ENCODE assay signal across 8 cellular contexts in the genomic region with DNA sequence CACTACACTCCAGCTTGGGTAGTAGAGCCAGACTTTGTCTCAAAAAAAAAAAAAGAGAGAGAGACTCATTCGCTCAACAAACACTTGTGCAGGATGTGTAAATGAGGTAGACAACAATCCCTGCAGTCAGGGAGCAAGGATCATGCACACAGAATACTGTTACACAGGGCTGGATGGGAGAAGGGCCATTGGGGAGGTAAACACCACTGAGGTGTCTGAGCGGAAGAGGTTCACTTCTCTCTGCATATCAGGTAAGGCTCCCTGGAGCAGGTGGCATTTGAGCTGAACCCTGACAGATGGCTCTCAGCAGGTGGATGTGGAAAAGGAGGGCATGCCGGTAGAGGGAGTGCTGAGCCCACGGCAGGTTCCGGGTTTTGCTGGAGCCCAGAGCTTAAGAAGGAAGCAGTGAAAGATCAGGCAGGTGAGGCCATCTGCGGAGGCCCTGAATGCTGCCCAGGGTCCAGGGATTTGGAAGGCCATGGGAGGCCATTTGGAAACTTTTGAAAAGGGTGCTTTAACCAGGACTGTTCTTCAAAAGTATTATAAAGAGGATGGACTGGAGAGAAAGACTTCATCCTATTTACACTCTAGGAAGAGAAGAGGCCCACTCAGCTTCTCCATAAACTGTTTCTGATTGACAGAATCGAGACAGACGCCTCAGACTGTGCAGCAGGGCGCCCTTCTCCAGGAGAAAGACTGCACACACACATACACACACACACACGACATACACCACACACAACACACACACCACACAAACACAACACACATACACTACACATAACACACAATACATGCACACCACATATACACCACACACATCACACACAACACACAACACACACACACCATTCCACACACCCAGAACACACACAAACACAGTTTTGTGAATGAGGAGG.
DNase-seq lines count a peak whose midpoint lies in the region; ATAC-seq lines count a peak whose summit lies in the region.

No MANE protein-coding gene starts in this region.

- H3K36me3 Mint-ChIP-seq in stimulated activated naive B cell treated with anti-CD40 and anti-IgM and Interleukin-4, amounts not matched to agents 10 μg/mL and 1 μg/mL and 100 μg/mL, for 72 hours = peaks cover 0 to 1% of the 10 kb centered on the region in 2 donors

- peaks cover 7 to 9% of the 10 kb centered on the region in 2 donors for H3K4me1 Mint-ChIP-seq in stimulated activated naive B cell treated with anti-CD40 and anti-IgM and Interleukin-4, amounts not matched to agents 10 μg/mL and 1 μg/mL and 100 μg/mL, for 72 hours

- no peak overlapping the region for H3K27ac Mint-ChIP-seq in stimulated activated naive B cell treated with anti-CD40 and anti-IgM and Interleukin-4, amounts not matched to agents 10 μg/mL and 1 μg/mL and 100 μg/mL, for 72 hours

- intact Hi-C loops in left ventricle myocardium superior (cut with micrococcal nuclease) = no loop called here

- ATAC-seq in left ventricle myocardium superior (peak; percentile 40), HG03139 (IDR thresholded peaks at IDR 0.05; ENCODE audit: unreplicated experiment) (no peak)
- peak; percentile 60 to 80 for ATAC-seq in stimulated activated naive B cell treated with anti-CD40 and anti-IgM and Interleukin-4, amounts not matched to agents 10 μg/mL and 1 μg/mL and 100 μg/mL, for 72 hours (replicated peaks)

- peaks cover 0 to 17% of the 10 kb centered on the region in 2 donors for H3K27me3 Mint-ChIP-seq in stimulated activated naive B cell treated with anti-CD40 and anti-IgM and Interleukin-4, amounts not matched to agents 10 μg/mL and 1 μg/mL and 100 μg/mL, for 72 hours

- no peaks in the 10 kb centered on the region for H3K9me3 Mint-ChIP-seq in stimulated activated naive B cell treated with anti-CD40 and anti-IgM and Interleukin-4, amounts not matched to agents 10 μg/mL and 1 μg/mL and 100 μg/mL, for 72 hours

- H3K4me1 ChIP-seq in effector memory CD4-positive, alpha-beta T cell (ENCODE audit: control insufficient read depth, insufficient read depth, low read length, poor library complexity, severe bottlenecking) = no peaks in the 10 kb centered on the region

- no peak overlapping the region for H3K27ac ChIP-seq in effector memory CD4-positive, alpha-beta T cell (ENCODE audit: insufficient read depth, low read length, poor library complexity, severe bottlenecking)

- H3K4me3 Mint-ChIP-seq in stimulated activated naive B cell treated with anti-CD40 and anti-IgM and Interleukin-4, amounts not matched to agents 10 μg/mL and 1 μg/mL and 100 μg/mL, for 72 hours = no peak overlapping the region

- H3K36me3 ChIP-seq in H7 (replicated peaks; ENCODE audit: control insufficient read depth, insufficient read depth, low read length) = no peaks in the 10 kb centered on the region
- no peaks in the 10 kb centered on the region for H3K36me3 ChIP-seq in effector memory CD4-positive, alpha-beta T cell (ENCODE audit: control insufficient read depth, insufficient read depth, low read length)

- no peaks in the 10 kb centered on the region for H3K9me3 ChIP-seq in effector memory CD4-positive, alpha-beta T cell (ENCODE audit: control insufficient read depth, low read length)

- no peaks in the 10 kb centered on the region for H3K27me3 ChIP-seq in H7 (ENCODE audit: control insufficient read depth, insufficient read depth, low read length)
- no peaks in the 10 kb centered on the region for H3K27me3 ChIP-seq in effector memory CD4-positive, alpha-beta T cell (replicated peaks; ENCODE audit: control insufficient read depth, insufficient read depth, low read length, poor library complexity, severe bottlenecking)

- in situ Hi-C loops in Caki2 (cut with HindIII; ENCODE audit: low pct_unique_long_range_greater_than_20kb, low sequenced_read_pairs) = no loop called here

- DNase-seq in Caki2 (ENCODE audit: low read depth) (peak; percentile 70), H7 (peak; percentile 76), NCI-H2196 (lab: John Stamatoyannopoulos, UW; ENCODE audit: unreplicated experiment) (peak; percentile 52), left ventricle myocardium superior (no peak)
- DNase-seq in activated CD4-positive, alpha-beta T cell treated with anti-CD3 and anti-CD28 coated beads for 48 hours = peak; percentile 46
- no peak for DNase-seq in stimulated activated naive B cell treated with anti-CD40 and anti-IgM and Interleukin-4, amounts not matched to agents 10 μg/mL and 1 μg/mL and 100 μg/mL, for 72 hours
- DNase-seq in effector memory CD4-positive, alpha-beta T cell = no peak

- H3K4me3 ChIP-seq in H7 (ENCODE audit: insufficient read depth, low read depth, low read length) = no peak overlapping the region
- H3K4me3 ChIP-seq in effector memory CD4-positive, alpha-beta T cell (ENCODE audit: insufficient read depth, low read depth, low read length, poor library complexity, severe bottlenecking) = no peak overlapping the region

Comparison
In these comparisons a context has a peak if more than half of its experiments do, and no peak if none do; other contexts are left out.
1. DNase-seq: peak in Caki2 (single experiment), H7 (single experiment), NCI-H2196 (single experiment) and activated CD4-positive, alpha-beta T cell treated with anti-CD3 and anti-CD28 coated beads for 48 hours (single experiment); none in left ventricle myocardium superior (single experiment), stimulated activated naive B cell treated with anti-CD40 and anti-IgM and Interleukin-4, amounts not matched to agents 10 μg/mL and 1 μg/mL and 100 μg/mL, for 72 hours (single experiment) and effector memory CD4-positive, alpha-beta T cell (0 of 3).